8 cellular contexts compared by ENCODE assay signal in genomic region chr15:23026218-23026617, GRCh38.
"Had no signal": no experiment of that assay in that cellular context is flagged by ENCODE, and none has a peak within 500 bp of the region (broad histone marks: within the 10 kb centered on the region; RNA-seq: fewer than 3 reads in every experiment).

No MANE protein-coding gene starts in this region.

- H3K27ac ChIP-seq: GM23248, HL-60 had no signal

- H3K4me1 ChIP-seq: HAP-1 had no signal

- H3K9me3 ChIP-seq: HAP-1 had no signal

- ATAC-seq: HCT116 had no signal

- DNase-seq: GM23248, GOT3, H7, HFFc6, KG1 had no signal

- H3K4me3 ChIP-seq: GM23248, HAP-1 had no signal

- H2AFZ ChIP-seq: GM23248 had no signal

- H3K9ac ChIP-seq: GM23248 had no signal
